ENCODE assay signal across 9 cellular contexts in the genomic region with DNA sequence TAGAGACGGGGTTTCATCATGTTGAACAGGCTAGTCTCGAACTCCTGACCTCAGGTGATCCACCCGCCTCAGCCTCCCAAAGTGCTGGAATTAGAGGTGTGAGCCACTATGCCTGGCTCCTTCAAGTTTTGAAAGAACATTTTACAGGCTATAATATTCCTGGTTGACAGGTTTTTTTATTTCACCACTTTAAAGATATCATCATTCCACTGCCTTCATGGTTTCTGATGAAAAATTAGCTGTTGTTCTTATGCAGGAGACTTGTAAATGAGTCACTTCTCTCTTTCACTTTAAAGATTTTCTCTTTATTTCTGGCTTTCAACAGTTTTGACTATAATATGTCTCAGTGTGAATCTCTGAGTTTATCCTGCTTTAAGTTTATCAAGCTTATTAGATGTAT. TPM values are rescaled to one million over a fixed set of nuclear protein-coding genes. Genes with fewer than 3 reads are reported as not detected.
"Had no signal": no experiment of that assay in that cellular context is flagged by ENCODE, and none has a peak within 500 bp of the region (broad histone marks: within the 10 kb centered on the region; RNA-seq: fewer than 3 reads in every experiment).

No MANE protein-coding gene starts in this region.

- H3K27me3 Mint-ChIP-seq: IgD-negative memory B cell had no signal

- H3K4me3 ChIP-seq: K562 had no signal

- DNase-seq: IMR-90, KBM-7, KG1 had no signal

- H3K36me3 Mint-ChIP-seq: IgD-negative memory B cell had no signal

- FAIRE-seq: HTR-8/SVneo, K562 had no signal

- H3K4me3 Mint-ChIP-seq: IgD-negative memory B cell had no signal

- H3K27ac ChIP-seq: HL-60 had no signal

- ATAC-seq: K562 had no signal

- H3K27ac Mint-ChIP-seq: IgD-negative memory B cell had no signal

RNA-seq across cellular contexts. Expression of gene CXCR1, which starts 42.3 kb away (rescaled TPM):
- total RNA-seq: HT-29, HT1080, IMR-90, K562 had no signal
- polyA plus RNA-seq: IMR-90, K562 had no signal

RNA-seq across cellular contexts. Expression of gene GPBAR1, which starts 51.7 kb away (rescaled TPM):
- total RNA-seq: K562 had no signal
- polyA plus RNA-seq: K562 had no signal
